Comparison of ENCODE assay signal across 23 cellular contexts in the genomic region with DNA sequence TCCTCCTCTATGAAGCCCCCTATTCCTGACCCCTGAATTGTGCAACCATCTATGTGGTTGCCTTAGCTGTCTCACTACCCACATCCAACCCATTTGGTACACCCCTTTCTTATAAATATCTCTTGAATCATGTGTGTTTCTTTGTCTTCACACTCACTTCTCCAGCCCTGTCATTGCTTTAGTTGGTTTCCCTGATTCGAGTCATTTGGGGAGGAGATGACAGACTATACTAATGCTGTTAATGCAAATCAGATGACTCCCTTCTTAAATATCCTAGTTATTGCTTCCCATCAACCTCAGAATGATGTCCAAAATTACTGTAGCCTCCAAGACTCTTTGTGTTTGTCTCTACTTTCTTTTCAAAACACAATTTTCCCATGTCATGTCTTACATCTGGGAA. TPM values are rescaled to one million over a fixed set of nuclear protein-coding genes. Genes with fewer than 3 reads are reported as not detected.
"Had no signal": no experiment of that assay in that cellular context is flagged by ENCODE, and none has a peak within 500 bp of the region (broad histone marks: within the 10 kb centered on the region; RNA-seq: fewer than 3 reads in every experiment).

No MANE protein-coding gene starts in this region.

- H3K79me2 ChIP-seq: hepatocyte, parathyroid adenoma had no signal

- H3K27me3 ChIP-seq: hepatocyte, stomach, transverse colon had no signal

- H3K4me3 Mint-ChIP-seq: naive thymus-derived CD4-positive, alpha-beta T cell; nephron progenitor cell had no signal

- H3K27ac ChIP-seq: coronary artery, hepatocyte, parathyroid adenoma, prostate gland, skin epidermis, stomach, thoracic aorta, transverse colon had no signal

- H3K4me2 ChIP-seq: hepatocyte had no signal

- H3K4me1 Mint-ChIP-seq: naive thymus-derived CD4-positive, alpha-beta T cell; nephron progenitor cell had no signal

- H3K9me3 ChIP-seq: prostate gland, stomach, thoracic aorta, transverse colon had no signal

- H3K4me3 ChIP-seq: coronary artery, hepatocyte, prostate gland, skin epidermis, stomach, thoracic aorta, transverse colon had no signal

- DNase-seq: effector CD4-positive, alpha-beta T cell; foreskin melanocyte; mammary epithelial cell; naive thymus-derived CD4-positive, alpha-beta T cell; nephron progenitor cell; retina; stimulated activated CD4-positive, alpha-beta T cell treated with anti-CD3 and anti-CD28 coated beads, Interleukin-12 subunit alpha, Interleukin-12 subunit beta, amount 100 ng/mL, for 4 hours; stomach; substantia nigra; transverse colon had no signal

- H2AFZ ChIP-seq: hepatocyte, parathyroid adenoma had no signal

- H3K4me1 ChIP-seq: parathyroid adenoma, prostate gland, stomach, transverse colon had no signal

- H3K36me3 ChIP-seq: prostate gland, stomach, thoracic aorta, transverse colon had no signal

- H3K9ac ChIP-seq: parathyroid adenoma had no signal

- ATAC-seq: left lobe of liver; naive thymus-derived CD4-positive, alpha-beta T cell; sciatic nerve had no signal

- H3K27ac Mint-ChIP-seq: naive thymus-derived CD4-positive, alpha-beta T cell; nephron progenitor cell had no signal

RNA-seq across cellular contexts. Expression of a gene that starts 23.0 kb away (rescaled TPM):
- total RNA-seq: chondrocyte, dermis microvascular lymphatic vessel endothelial cell, hepatocyte, left lobe of liver, mammary epithelial cell, mesenteric fat pad, omental fat pad, sciatic nerve, thoracic aorta, transverse colon, ureter had no signal
- polyA plus RNA-seq: mammary epithelial cell; naive thymus-derived CD4-positive, alpha-beta T cell had no signal
